6 cellular contexts compared by ENCODE assay signal in the genomic region with DNA sequence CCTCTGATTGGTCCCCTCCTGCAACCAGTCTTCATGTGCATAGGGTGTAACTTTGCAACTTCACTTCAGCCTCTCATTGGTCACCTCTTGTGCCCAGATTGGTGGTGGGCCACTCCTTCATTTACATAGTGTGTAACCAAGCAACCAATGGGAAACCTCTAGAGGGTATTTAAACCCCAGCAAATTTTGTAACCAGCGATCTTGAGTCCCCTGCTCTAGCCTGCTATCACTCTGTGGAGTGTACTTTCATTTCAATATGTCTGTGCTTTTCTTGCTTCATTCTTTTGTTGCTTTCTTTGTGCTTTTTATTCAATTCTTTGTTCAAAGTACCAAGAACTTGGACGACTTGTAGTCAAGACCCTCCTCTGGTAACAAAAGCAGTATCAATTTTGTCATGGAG.
"Had no signal": no experiment of that assay in that cellular context is flagged by ENCODE, and none has a peak within 500 bp of the region (broad histone marks: within the 10 kb centered on the region; RNA-seq: fewer than 3 reads in every experiment).

No MANE protein-coding gene starts in this region.

- FAIRE-seq: HTR-8/SVneo, K562 had no signal

- H3K27me3 Mint-ChIP-seq: IgD-negative memory B cell had no signal

- DNase-seq: IMR-90, KBM-7 had no signal

- H3K4me3 Mint-ChIP-seq: IgD-negative memory B cell had no signal

- H3K27ac ChIP-seq: HL-60 had no signal

- H3K4me1 Mint-ChIP-seq: IgD-negative memory B cell had no signal

- ATAC-seq: K562 had no signal

- H3K27ac Mint-ChIP-seq: IgD-negative memory B cell had no signal

- H3K4me3 ChIP-seq: K562 had no signal
